ENCODE assay signal across 28 cellular contexts in the genomic region with DNA sequence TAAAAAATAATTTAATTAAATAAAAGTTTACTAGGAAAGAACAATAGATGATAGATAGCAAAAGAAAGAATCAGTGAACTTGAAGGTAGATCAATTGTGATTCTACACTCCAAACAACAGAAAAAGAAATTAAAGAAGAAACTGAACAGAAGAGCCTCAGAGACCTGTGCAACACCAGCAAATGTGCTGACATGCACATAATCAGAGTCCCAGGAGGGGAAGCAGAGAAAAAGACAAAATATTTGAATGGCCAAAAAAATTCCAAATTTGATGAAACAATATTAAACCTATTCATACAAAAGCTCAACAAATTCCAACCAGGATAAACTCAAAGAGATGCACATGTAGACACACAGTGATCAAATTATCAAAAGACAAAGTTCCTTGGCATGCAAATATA.
"Had no signal": no experiment of that assay in that cellular context is flagged by ENCODE, and none has a peak within 500 bp of the region (broad histone marks: within the 10 kb centered on the region; RNA-seq: fewer than 3 reads in every experiment).

No MANE protein-coding gene starts in this region.

- H3K27me3 ChIP-seq: colonic mucosa, dorsolateral prefrontal cortex, esophagus muscularis mucosa, esophagus squamous epithelium, foreskin keratinocyte, gastrocnemius medialis, gastroesophageal sphincter, heart left ventricle, heart right ventricle had no signal

- H3K4me1 ChIP-seq: colonic mucosa, esophagus muscularis mucosa, esophagus squamous epithelium, foreskin keratinocyte, gastrocnemius medialis, gastroesophageal sphincter, heart left ventricle, heart right ventricle had no signal

- FAIRE-seq: colon, endometrium, endothelial cell of umbilical vein, frontal cortex had no signal

- ATAC-seq: effector memory CD8-positive, alpha-beta T cell; esophagus mucosa; foreskin keratinocyte; gastrocnemius medialis; gastroesophageal sphincter; heart left ventricle; heart right ventricle had no signal

- H3K27ac ChIP-seq: colonic mucosa, coronary artery, dorsolateral prefrontal cortex, epithelial cell of prostate, esophagus muscularis mucosa, esophagus squamous epithelium, foreskin keratinocyte, gastrocnemius medialis, gastroesophageal sphincter, heart left ventricle, heart right ventricle had no signal

- H3K4me3 ChIP-seq: colonic mucosa, coronary artery, dorsolateral prefrontal cortex, esophagus muscularis mucosa, esophagus squamous epithelium, gastrocnemius medialis, gastroesophageal sphincter, heart left ventricle, heart right ventricle had no signal

- H3K9me3 ChIP-seq: colonic mucosa, esophagus muscularis mucosa, esophagus squamous epithelium, gastrocnemius medialis, gastroesophageal sphincter, heart left ventricle, heart right ventricle had no signal

- H3K36me3 ChIP-seq: colonic mucosa, esophagus muscularis mucosa, esophagus squamous epithelium, gastrocnemius medialis, gastroesophageal sphincter, heart left ventricle, heart right ventricle had no signal

- DNase-seq: colonic mucosa; cortex of kidney; dermis blood vessel endothelial cell; dorsolateral prefrontal cortex; effector CD4-positive, alpha-beta T cell; effector CD8-positive, alpha-beta T cell; effector memory CD4-positive, alpha-beta T cell; effector memory CD8-positive, alpha-beta T cell; endodermal cell; erythroblast; esophagus squamous epithelium; foreskin fibroblast; foreskin keratinocyte; foreskin melanocyte; gastrocnemius medialis; glutamatergic neuron; head of caudate nucleus; heart left ventricle; heart right ventricle had no signal
